12 cellular contexts compared by ENCODE assay signal in genomic region chr7:51009716-51010496, GRCh38.
DNase-seq lines count a peak whose midpoint lies in the region; ATAC-seq and TF ChIP-seq lines count a peak whose summit lies in the region.
"Had no signal": no experiment of that assay in that cellular context is flagged by ENCODE, and none has a peak within 500 bp of the region (broad histone marks: within the 10 kb centered on the region; RNA-seq: fewer than 3 reads in every experiment).

No MANE protein-coding gene starts in this region.

- intact Hi-C loops in left lung (cut with DNase I): no loop called here

- H3K27ac ChIP-seq in left lung: no peak overlapping the region
- H3K27ac ChIP-seq: suprapubic skin had no signal

- peak; percentile 43 for ATAC-seq in left lung
- ATAC-seq in GM19351 (IDR thresholded peaks at IDR 0.05; ENCODE audit: unreplicated experiment): no peak
- ATAC-seq: activated CD4-positive, CD25-positive, alpha-beta regulatory T cell treated with anti-CD3 and anti-CD28 coated beads, Interleukin-2, amount 50 U/mL, for 24 hours had no signal

- H3K4me3 ChIP-seq in AG10803 (ENCODE audit: low read length) (no peak overlapping the region), choroid plexus epithelial cell (ENCODE audit: low read depth, low read length) (no peak overlapping the region), left lung (no peak overlapping the region)
- H3K4me3 ChIP-seq: suprapubic skin had no signal

- no peaks in the 10 kb centered on the region for H3K9me3 ChIP-seq in left lung
- H3K9me3 ChIP-seq: suprapubic skin had no signal

- TF ChIP-seq CTCF in AG10803 (conservative IDR thresholded peaks at IDR 0.05; ENCODE audit: low read length): no peak
- no peak for TF ChIP-seq CTCF in choroid plexus epithelial cell (conservative IDR thresholded peaks at IDR 0.05; ENCODE audit: low read depth, low read length)
- TF ChIP-seq CTCF in left lung (IDR thresholded peaks at IDR 0.05): no peak

- DNase-seq in AG10803 (ENCODE audit: low read depth): peak; percentile 35
- peak; percentile 96 for DNase-seq in M059J (ENCODE audit: low read depth)
- DNase-seq in choroid plexus epithelial cell (ENCODE audit: low read depth): peak; percentile 54
- no peak for DNase-seq in left lung
- DNase-seq in activated gamma-delta T cell treated with Interleukin-2 at 50 U/mL for 16 hours: no peak
- DNase-seq in stimulated activated CD8-positive, alpha-beta memory T cell treated with anti-CD3 and anti-CD28 coated beads, Interleukin-4, amount 100 ng/mL, for 48 hours: no peak
- DNase-seq in activated CD4-positive, alpha-beta T cell treated with anti-CD3 and anti-CD28 coated beads, Interleukin-2, amount 50 U/mL, for 48 hours: no peak
- DNase-seq: SIG-M5; stimulated activated CD4-positive, alpha-beta T cell treated with anti-CD3 and anti-CD28 coated beads, Interleukin-4, amount 100 ng/mL, for 4 hours had no signal

- no peaks in the 10 kb centered on the region for H3K4me1 ChIP-seq in left lung

- no peaks in the 10 kb centered on the region for H3K36me3 ChIP-seq in left lung
- H3K36me3 ChIP-seq: suprapubic skin had no signal

- no peaks in the 10 kb centered on the region for H3K27me3 ChIP-seq in left lung
- H3K27me3 ChIP-seq: suprapubic skin had no signal

Comparison
In these comparisons a context has a peak if more than half of its experiments do, and no peak if none do; other contexts are left out.
1. DNase-seq: peak in AG10803 (single experiment), M059J (single experiment) and choroid plexus epithelial cell (single experiment); none in left lung (0 of 2), activated gamma-delta T cell treated with Interleukin-2 at 50 U/mL for 16 hours (single experiment), stimulated activated CD8-positive, alpha-beta memory T cell treated with anti-CD3 and anti-CD28 coated beads, Interleukin-4, amount 100 ng/mL, for 48 hours (single experiment) and activated CD4-positive, alpha-beta T cell treated with anti-CD3 and anti-CD28 coated beads, Interleukin-2, amount 50 U/mL, for 48 hours (0 of 2).